Comparison of ENCODE assay signal across 18 cellular contexts in the genomic region with DNA sequence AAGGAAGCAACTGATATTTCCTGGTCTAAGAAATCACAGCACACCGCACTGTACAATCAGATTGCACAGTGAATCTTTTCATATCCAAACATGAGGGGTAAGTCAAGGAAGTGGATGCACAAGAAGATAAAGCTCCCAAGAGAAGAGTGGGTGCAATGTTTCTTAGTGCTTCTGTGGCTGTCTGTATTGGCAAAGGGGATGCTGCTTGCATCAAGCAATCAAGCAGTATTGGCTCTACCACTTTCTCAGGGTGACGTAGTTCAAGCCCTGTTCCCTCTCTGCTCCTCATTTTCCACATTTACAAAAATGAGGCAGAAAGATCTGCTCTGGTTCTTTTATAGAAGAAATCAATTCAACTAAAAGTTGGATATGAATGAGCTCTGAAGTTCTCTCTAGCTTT. TPM values are rescaled to one million over a fixed set of nuclear protein-coding genes. Genes with fewer than 3 reads are reported as not detected.
DNase-seq lines count a peak whose midpoint lies in the region; ATAC-seq, FAIRE-seq and TF ChIP-seq lines count a peak whose summit lies in the region.
"Had no signal": no experiment of that assay in that cellular context is flagged by ENCODE, and none has a peak within 500 bp of the region (broad histone marks: within the 10 kb centered on the region; RNA-seq: fewer than 3 reads in every experiment).

No MANE protein-coding gene starts in this region.

- CTCF ChIA-PET in CD4-positive, alpha-beta memory T cell (lab: Charles Lee; ENCODE audit: partially characterized antibody): interaction anchor here (1.1 to 6.7 kb wide), 12 partner anchors 8 to 441 kb away, joined by 3 to 90 read pairs (median 7); no protein-coding TSS in a partner anchor

- POLR2A ChIA-PET in CD4-positive, alpha-beta memory T cell (lab: Charles Lee; ENCODE audit: partially characterized antibody): interaction anchor here (0.9 to 6.7 kb wide), 18 partner anchors 11 to 543 kb away, joined by 3 to 150 read pairs (median 12); partner anchors contain the start of gene TEX48

- H2BK120ac ChIP-seq in trophoblast cell (ENCODE audit: insufficient read depth, low read length, poor library complexity): no peak overlapping the region

- H3K79me1 ChIP-seq in trophoblast cell (ENCODE audit: low read length): peaks cover 24% of the 10 kb centered on the region

- no peak overlapping the region for H3K9ac ChIP-seq in trophoblast cell (ENCODE audit: low read length)

- H3K23ac ChIP-seq in trophoblast cell (ENCODE audit: low read length): no peak overlapping the region

- H2AK5ac ChIP-seq in trophoblast cell (ENCODE audit: low read length): no peak overlapping the region

- H3K27ac Mint-ChIP-seq in CD4-positive, alpha-beta memory T cell: peak overlapping the region; percentile 88 to 98 (median 98)
- H3K27ac Mint-ChIP-seq in central memory CD8-positive, alpha-beta T cell (ENCODE audit: low read depth): peak overlapping the region; percentile 91
- H3K27ac Mint-ChIP-seq: HFFc6 had no signal

- peak overlapping the region; percentile 75 for H3K27ac ChIP-seq in CD4-positive, alpha-beta memory T cell (ENCODE audit: low read depth, low read length)
- H3K27ac ChIP-seq in trophoblast cell (ENCODE audit: low read depth, low read length) (no peak overlapping the region), WERI-Rb-1 (no peak overlapping the region)
- H3K27ac ChIP-seq: RWPE1, testis had no signal

- no peaks in the 10 kb centered on the region for H3K79me2 ChIP-seq in trophoblast cell (ENCODE audit: control insufficient read depth, insufficient read depth, low read length, poor library complexity)

- ATAC-seq in central memory CD8-positive, alpha-beta T cell (replicated peaks; ENCODE audit: extremely low read depth, poor library complexity, severe bottlenecking): no peak
- ATAC-seq in GM19351 (IDR thresholded peaks at IDR 0.05; ENCODE audit: unreplicated experiment): no peak

- no peak overlapping the region for H2AFZ ChIP-seq in trophoblast cell (ENCODE audit: insufficient read depth, low read length, poor library complexity)

- FAIRE-seq in RCC 7860 (lab: Jason Lieb, UNC): no peak
- FAIRE-seq: endometrium had no signal

- DNase-seq in CD4-positive, alpha-beta memory T cell: no peak
- DNase-seq in NAMALWA (ENCODE audit: low spot score) (peak; percentile 51), trophoblast cell (no peak), GF-D8 (lab: John Stamatoyannopoulos, UW) (no peak), WERI-Rb-1 (no peak), RCC 7860 (ENCODE audit: low spot score) (no peak)
- no peak for DNase-seq in central memory CD8-positive, alpha-beta T cell (ENCODE audit: low spot score in 2 of 2)
- DNase-seq: C1 segment of cervical spinal cord, caudate nucleus, foreskin melanocyte, HFFc6, NCI-H187 treated with DMSO at 0.1 percent for 48 hours, NCI-H69, testis had no signal

- H3K4me3 Mint-ChIP-seq in CD4-positive, alpha-beta memory T cell: peak overlapping the region; percentile 83 to 100 (median 92)
- peak overlapping the region; percentile 81 for H3K4me3 Mint-ChIP-seq in central memory CD8-positive, alpha-beta T cell
- H3K4me3 Mint-ChIP-seq: HFFc6 had no signal

- H4K8ac ChIP-seq in trophoblast cell (ENCODE audit: low read depth, low read length): no peak overlapping the region

- intact Hi-C loops in CD4-positive, alpha-beta memory T cell (cut with micrococcal nuclease): loop anchor here (2.0 to 10.0 kb wide), 5 partner anchors 13 to 543 kb away; partner anchors contain the start of gene AKNA

- H4K12ac ChIP-seq in trophoblast cell (ENCODE audit: low read depth, low read length): no peak overlapping the region

- peak overlapping the region; percentile 83 for H4K91ac ChIP-seq in trophoblast cell (ENCODE audit: low read depth, low read length)

- peaks cover 13 to 44% of the 10 kb centered on the region in 2 donors for H3K36me3 Mint-ChIP-seq in CD4-positive, alpha-beta memory T cell
- H3K36me3 Mint-ChIP-seq in central memory CD8-positive, alpha-beta T cell (ENCODE audit: insufficient read depth): peaks cover 24% of the 10 kb centered on the region

- H3K36me3 ChIP-seq in CD4-positive, alpha-beta memory T cell (ENCODE audit: insufficient read depth, low read length): no peaks in the 10 kb centered on the region
- H3K36me3 ChIP-seq in trophoblast cell (ENCODE audit: control insufficient read depth in 1 of 2, insufficient read depth in 2 of 2, low read length in 2 of 2): no peaks in the 10 kb centered on the region
- H3K36me3 ChIP-seq in WERI-Rb-1: no peaks in the 10 kb centered on the region

- no peak overlapping the region for H3K18ac ChIP-seq in trophoblast cell (ENCODE audit: low read length)

- H2BK5ac ChIP-seq in trophoblast cell (ENCODE audit: low read depth, low read length, poor library complexity): no peak overlapping the region

- no peak overlapping the region for H2BK12ac ChIP-seq in trophoblast cell (ENCODE audit: low read length)

- TF ChIP-seq CTCF in WERI-Rb-1 (IDR thresholded peaks at IDR 0.05; ENCODE audit: low read depth, low read length): no peak

- H3K9me3 Mint-ChIP-seq in CD4-positive, alpha-beta memory T cell: peaks cover 0 to under 1% (median 0%) of the 10 kb centered on the region in 8 donors
- H3K9me3 Mint-ChIP-seq in central memory CD8-positive, alpha-beta T cell: no peaks in the 10 kb centered on the region
- H3K9me3 Mint-ChIP-seq: HFFc6 had no signal

- H3K4me1 ChIP-seq in CD4-positive, alpha-beta memory T cell (ENCODE audit: insufficient read depth, low read length): peaks cover 59% of the 10 kb centered on the region
- peaks cover 17 to 26% of the 10 kb centered on the region in 2 experiments for H3K4me1 ChIP-seq in trophoblast cell (ENCODE audit: control insufficient read depth in 1 of 2, insufficient read depth in 2 of 2, low read length in 2 of 2)
- H3K4me1 ChIP-seq: testis had no signal

- peaks cover 45 to 83% (median 61%) of the 10 kb centered on the region in 4 donors for H3K4me1 Mint-ChIP-seq in CD4-positive, alpha-beta memory T cell
- H3K4me1 Mint-ChIP-seq in central memory CD8-positive, alpha-beta T cell: peaks cover 70% of the 10 kb centered on the region

- H3K9me3 ChIP-seq in CD4-positive, alpha-beta memory T cell (ENCODE audit: control insufficient read depth in 1 of 2, low read length in 2 of 2): no peaks in the 10 kb centered on the region
- H3K9me3 ChIP-seq in trophoblast cell (ENCODE audit: insufficient read depth, low read depth, low read length) (peaks cover 1% of the 10 kb centered on the region), WERI-Rb-1 (ENCODE audit: severe bottlenecking) (no peaks in the 10 kb centered on the region)
- H3K9me3 ChIP-seq: testis had no signal

- peak overlapping the region; percentile 67 to 80 for H3K4me3 ChIP-seq in CD4-positive, alpha-beta memory T cell (ENCODE audit: low read length in 2 of 2)
- H3K4me3 ChIP-seq in trophoblast cell (ENCODE audit: low read depth, low read length) (no peak overlapping the region), WERI-Rb-1 (ENCODE audit: low read depth, low read length) (no peak overlapping the region)
- H3K4me3 ChIP-seq: testis had no signal

- no CpG with 5 or more reads among the region's 2 CpGs for WGBS in trophoblast cell (ENCODE audit: extremely low coverage, insufficient coverage, insufficient read length)

- H3K4me2 ChIP-seq in trophoblast cell (ENCODE audit: low read length): no peak overlapping the region

- H3K27me3 ChIP-seq in CD4-positive, alpha-beta memory T cell (ENCODE audit: insufficient read depth, low read length): no peaks in the 10 kb centered on the region
- H3K27me3 ChIP-seq in trophoblast cell (ENCODE audit: insufficient read depth, low read length) (no peaks in the 10 kb centered on the region), WERI-Rb-1 (ENCODE audit: insufficient read depth, low read depth, severe bottlenecking) (no peaks in the 10 kb centered on the region)
- H3K27me3 ChIP-seq: testis had no signal

- no peak overlapping the region for H3K4ac ChIP-seq in trophoblast cell (ENCODE audit: low read depth, low read length)

- H3K27me3 Mint-ChIP-seq in CD4-positive, alpha-beta memory T cell: no peaks in the 10 kb centered on the region
- H3K27me3 Mint-ChIP-seq in central memory CD8-positive, alpha-beta T cell: no peaks in the 10 kb centered on the region

- no peak overlapping the region for H3K14ac ChIP-seq in trophoblast cell (ENCODE audit: low read length)

RNA-seq across cellular contexts. Expression of gene TNFSF8, which starts 2.3 kb away (rescaled TPM):
- 10 to 100 TPM; 43.2 to 44.2 TPM for total RNA-seq in CD4-positive, alpha-beta memory T cell
- 100 to 1,000 TPM in 1 of 2 donors, 10 to 100 TPM in 1; 84.8 to 108 TPM for polyA plus RNA-seq in CD4-positive, alpha-beta memory T cell
- polyA plus RNA-seq in trophoblast cell (2013): 1.1 and 1.8 TPM in 2 replicates
- total RNA-seq: HFFc6, osteocyte had no signal

Comparison
In these comparisons a context has a peak if more than half of its experiments do, and no peak if none do; other contexts are left out.
1. H3K4me3 ChIP-seq: peak in CD4-positive, alpha-beta memory T cell (2 of 2); none in trophoblast cell (single experiment) and WERI-Rb-1 (single experiment).